Comparison of ENCODE assay signal across 22 cellular contexts in the genomic region with DNA sequence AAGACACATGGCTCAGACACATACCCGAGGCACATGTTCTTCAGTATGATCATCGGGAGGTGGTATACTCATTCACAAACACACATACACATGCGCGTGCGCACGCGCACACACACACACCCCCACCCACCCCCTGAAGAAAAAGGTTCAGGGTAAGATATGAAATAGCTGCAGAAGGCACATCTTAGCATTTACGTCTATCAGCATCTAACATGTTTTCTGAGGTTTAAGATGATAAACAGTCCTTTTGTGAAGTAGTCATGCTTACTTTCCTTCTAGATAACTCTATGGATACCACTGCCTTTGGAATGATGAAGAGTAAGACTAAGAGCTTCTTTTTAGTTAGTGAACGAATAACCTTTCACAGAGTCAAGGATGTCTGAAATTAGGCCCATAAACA.
"Had no signal": no experiment of that assay in that cellular context is flagged by ENCODE, and none has a peak within 500 bp of the region (broad histone marks: within the 10 kb centered on the region; RNA-seq: fewer than 3 reads in every experiment).

No MANE protein-coding gene starts in this region.

- H3K36me3 ChIP-seq: colonic mucosa, prostate gland, right atrium auricular region, thyroid gland, WERI-Rb-1 had no signal

- H3K9me3 Mint-ChIP-seq: natural killer cell treated with Interleukin-12 subunit alpha and Interleukin-12 subunit beta and Interleukin-15 and Interleukin-18, amount 100 ng/mL, for 72 hours had no signal

- H3K9me3 ChIP-seq: body of pancreas, colonic mucosa, lower lobe of right lung, prostate gland, thyroid gland had no signal

- H3K27ac Mint-ChIP-seq: activated naive CD8-positive, alpha-beta T cell treated with anti-CD3 and anti-CD28 coated beads, Interleukin-2, amount 10 ng/mL, durations not matched to agents 7 days and 5 days; activated T-helper 17 cell treated with anti-CD3 and anti-CD28 coated beads, Interleukin-2, amount 50 U/mL, for 72 hours; endodermal cell; natural killer cell treated with Interleukin-12 subunit alpha and Interleukin-12 subunit beta and Interleukin-15 and Interleukin-18, amount 100 ng/mL, for 72 hours had no signal

- H3K4me3 Mint-ChIP-seq: activated naive CD8-positive, alpha-beta T cell treated with anti-CD3 and anti-CD28 coated beads, Interleukin-2, amount 10 ng/mL, durations not matched to agents 7 days and 5 days; activated T-helper 17 cell treated with anti-CD3 and anti-CD28 coated beads, Interleukin-2, amount 50 U/mL, for 72 hours; endodermal cell; mesothelial cell of epicardium; natural killer cell treated with Interleukin-12 subunit alpha and Interleukin-12 subunit beta and Interleukin-15 and Interleukin-18, amount 100 ng/mL, for 72 hours had no signal

- ATAC-seq: activated T-helper 17 cell treated with anti-CD3 and anti-CD28 coated beads, Interleukin-2, amount 50 U/mL, for 72 hours; body of pancreas; natural killer cell treated with Interleukin-12 subunit alpha and Interleukin-12 subunit beta and Interleukin-15 and Interleukin-18, amount 100 ng/mL, for 72 hours had no signal

- H3K4me3 ChIP-seq: body of pancreas, colonic mucosa, lower lobe of right lung, prostate gland, right atrium auricular region, thyroid gland had no signal

- H3K27me3 Mint-ChIP-seq: activated naive CD8-positive, alpha-beta T cell treated with anti-CD3 and anti-CD28 coated beads, Interleukin-2, amount 10 ng/mL, durations not matched to agents 7 days and 5 days; activated T-helper 17 cell treated with anti-CD3 and anti-CD28 coated beads, Interleukin-2, amount 50 U/mL, for 72 hours; natural killer cell treated with Interleukin-12 subunit alpha and Interleukin-12 subunit beta and Interleukin-15 and Interleukin-18, amount 100 ng/mL, for 72 hours had no signal

- H3K27ac ChIP-seq: body of pancreas, colonic mucosa, lower lobe of right lung, right atrium auricular region, WERI-Rb-1 had no signal

- H3K27me3 ChIP-seq: body of pancreas, colonic mucosa, right atrium auricular region, thyroid gland had no signal

- DNase-seq: activated CD4-positive, alpha-beta T cell treated with anti-CD3 and anti-CD28 coated beads for 1 hour; activated CD4-positive, alpha-beta T cell treated with anti-CD3 and anti-CD28 coated beads, Interleukin-2, amount 50 U/mL, for 4 hours; activated naive CD4-positive, alpha-beta T cell treated with Interleukin-2 at 50 U/mL for 16 hours; activated naive CD8-positive, alpha-beta T cell treated with anti-CD3 and anti-CD28 coated beads, Interleukin-2, amount 10 ng/mL, durations not matched to agents 7 days and 5 days; activated T-cell treated with anti-CD3 and anti-CD28 coated beads for 4 hours; amygdala; central memory CD4-positive, alpha-beta T cell; colonic mucosa; endodermal cell; lower lobe of right lung; occipital lobe; stimulated activated CD4-positive, alpha-beta T cell treated with anti-CD3 and anti-CD28 coated beads, Interleukin-2, amount 100 ng/mL, for 24 hours; stimulated activated naive CD4-positive, alpha-beta T cell treated with Interleukin-2 at 50 U/mL for 16 hours; T-helper 2 cell; WERI-Rb-1 had no signal

- H3K36me3 Mint-ChIP-seq: natural killer cell treated with Interleukin-12 subunit alpha and Interleukin-12 subunit beta and Interleukin-15 and Interleukin-18, amount 100 ng/mL, for 72 hours had no signal

- H3K4me1 ChIP-seq: colonic mucosa, prostate gland had no signal
